Comparison of ENCODE assay signal across 20 cellular contexts in genomic region chr3:136351905-136352304, GRCh38.
DNase-seq lines count a peak whose midpoint lies in the region; ATAC-seq and TF ChIP-seq lines count a peak whose summit lies in the region.
"Had no signal": no experiment of that assay in that cellular context is flagged by ENCODE, and none has a peak within 500 bp of the region (broad histone marks: within the 10 kb centered on the region; RNA-seq: fewer than 3 reads in every experiment).

No MANE protein-coding gene starts in this region.

- peaks cover 20% of the 10 kb centered on the region for H3K4me1 Mint-ChIP-seq in activated T-helper 1 cell treated with anti-CD3 and anti-CD28 coated beads, Interleukin-12 subunit alpha, Interleukin-12 subunit beta, Interleukin-2, Interleukin-4 antibody, amounts not matched to agents 30 ng/mL and 10 ng/mL and 1 ng/mL, durations not matched to agents 14 hours and 24 hours and 36 hours (ENCODE audit: low read depth)

- no peaks in the 10 kb centered on the region for H3K9me2 ChIP-seq in PC-9 (ENCODE audit: insufficient read depth)

- H3K36me3 Mint-ChIP-seq in activated T-helper 1 cell treated with anti-CD3 and anti-CD28 coated beads, Interleukin-12 subunit alpha, Interleukin-12 subunit beta, Interleukin-2, Interleukin-4 antibody, amounts not matched to agents 30 ng/mL and 10 ng/mL and 1 ng/mL, durations not matched to agents 14 hours and 24 hours and 36 hours (ENCODE audit: low read depth) = peaks cover 27% of the 10 kb centered on the region

- no peaks in the 10 kb centered on the region for H3K27me3 Mint-ChIP-seq in activated T-helper 1 cell treated with anti-CD3 and anti-CD28 coated beads, Interleukin-12 subunit alpha, Interleukin-12 subunit beta, Interleukin-2, Interleukin-4 antibody, amounts not matched to agents 30 ng/mL and 10 ng/mL and 1 ng/mL, durations not matched to agents 14 hours and 24 hours and 36 hours (ENCODE audit: insufficient read depth)
- H3K27me3 Mint-ChIP-seq: activated T-helper 17 cell treated with anti-CD3 and anti-CD28 coated beads, Interleukin-2, amount 50 U/mL, for 72 hours; memory B cell had no signal

- TF ChIP-seq CTCF in left ventricle myocardium inferior (IDR thresholded peaks at IDR 0.05; ENCODE audit: borderline replicate concordance) (peak; percentile 19), PC-9 (conservative IDR thresholded peaks at IDR 0.05) (peak; percentile 43), fibroblast of mammary gland (conservative IDR thresholded peaks at IDR 0.05; ENCODE audit: control insufficient read depth, insufficient read depth, low read depth, low read length) (peak; percentile 21)

- no peaks in the 10 kb centered on the region for H3K79me2 ChIP-seq in PC-9 (ENCODE audit: low read depth)

- H3K4me3 Mint-ChIP-seq in activated T-helper 1 cell treated with anti-CD3 and anti-CD28 coated beads, Interleukin-12 subunit alpha, Interleukin-12 subunit beta, Interleukin-2, Interleukin-4 antibody, amounts not matched to agents 30 ng/mL and 10 ng/mL and 1 ng/mL, durations not matched to agents 14 hours and 24 hours and 36 hours = no peak overlapping the region
- H3K4me3 Mint-ChIP-seq: activated T-helper 17 cell treated with anti-CD3 and anti-CD28 coated beads, Interleukin-2, amount 50 U/mL, for 72 hours; memory B cell had no signal

- H3K36me3 ChIP-seq in left ventricle myocardium inferior = peaks cover 27% of the 10 kb centered on the region
- H3K36me3 ChIP-seq in PC-9 (ENCODE audit: low read depth) = peaks cover 5% of the 10 kb centered on the region; the same call in 1 of the 2 replicates
- H3K36me3 ChIP-seq: ovary had no signal

- peaks cover 22% of the 10 kb centered on the region for H3K4me1 ChIP-seq in left ventricle myocardium inferior
- H3K4me1 ChIP-seq in PC-9 (replicated peaks; ENCODE audit: insufficient read depth) = peaks cover 14% of the 10 kb centered on the region

- DNase-seq in left ventricle myocardium inferior (no peak), left ventricle myocardium superior (no peak), PC-9 (no peak), fibroblast of mammary gland (ENCODE audit: low read depth) (no peak)
- DNase-seq in activated T-helper 1 cell treated with anti-CD3 and anti-CD28 coated beads, Interleukin-12 subunit alpha, Interleukin-12 subunit beta, Interleukin-2, Interleukin-4 antibody, amounts not matched to agents 30 ng/mL and 10 ng/mL and 1 ng/mL, durations not matched to agents 14 hours and 24 hours and 36 hours (ENCODE audit: low spot score) = no peak
- DNase-seq: activated CD4-positive, alpha-beta T cell treated with anti-CD3 and anti-CD28 coated beads, Interleukin-2, amount 50 U/mL, for 1 hour; anterior cingulate cortex; foreskin melanocyte; NCI-H1930; NCI-H524 treated with DMSO at 0.1 percent for 48 hours; ovary; stimulated activated naive CD8-positive, alpha-beta T cell treated with anti-CD3 and anti-CD28 coated beads, Interleukin-15, Interleukin-2, amounts not matched to agents 100 U/mL and 50 U/mL, for 24 hours; T1000 had no signal

- no peak for ATAC-seq in left ventricle myocardium superior
- ATAC-seq in HG02973 (IDR thresholded peaks at IDR 0.05; ENCODE audit: unreplicated experiment) = no peak
- ATAC-seq in HG02642 (IDR thresholded peaks at IDR 0.05; ENCODE audit: poor library complexity, unreplicated experiment) = no peak
- no peak for ATAC-seq in GM19467 (IDR thresholded peaks at IDR 0.05; ENCODE audit: unreplicated experiment)
- ATAC-seq: activated T-helper 17 cell treated with anti-CD3 and anti-CD28 coated beads, Interleukin-2, amount 50 U/mL, for 72 hours; stimulated activated naive CD8-positive, alpha-beta T cell treated with anti-CD3 and anti-CD28 coated beads, Interleukin-15, Interleukin-2, amounts not matched to agents 100 U/mL and 50 U/mL, for 24 hours had no signal

- peaks cover 13% of the 10 kb centered on the region for H3K9me3 Mint-ChIP-seq in activated T-helper 1 cell treated with anti-CD3 and anti-CD28 coated beads, Interleukin-12 subunit alpha, Interleukin-12 subunit beta, Interleukin-2, Interleukin-4 antibody, amounts not matched to agents 30 ng/mL and 10 ng/mL and 1 ng/mL, durations not matched to agents 14 hours and 24 hours and 36 hours
- H3K9me3 Mint-ChIP-seq: activated T-helper 17 cell treated with anti-CD3 and anti-CD28 coated beads, Interleukin-2, amount 50 U/mL, for 72 hours had no signal

- no peak overlapping the region for H3K4me2 ChIP-seq in PC-9

- peaks cover 13% of the 10 kb centered on the region for H3K9me3 ChIP-seq in left ventricle myocardium inferior (replicated peaks)
- no peaks in the 10 kb centered on the region for H3K9me3 ChIP-seq in PC-9 (ENCODE audit: insufficient read depth, low read depth)
- H3K9me3 ChIP-seq: ovary had no signal

- H3K27ac ChIP-seq in left ventricle myocardium inferior (replicated peaks) (no peak overlapping the region), PC-9 (no peak overlapping the region)
- H3K27ac ChIP-seq: ovary, RWPE1, vagina had no signal

- no peak overlapping the region for H2AFZ ChIP-seq in PC-9

- POLR2A ChIA-PET in PC-9 (lab: Charles Lee; ENCODE audit: unreplicated experiment) = interaction anchor here (0.6 kb wide), 1 partner anchor 156 kb away, joined by 30 read pairs; the partner anchor contains the start of gene MSL2

- CTCF ChIA-PET in PC-9 (lab: Charles Lee) = interaction anchor here (0.6 to 1.8 kb wide), 3 partner anchors 46 to 400 kb away, joined by 3 to 8 read pairs (median 6); partner anchors contain the start of gene STAG1

- intact Hi-C loops in left ventricle myocardium inferior (cut with micrococcal nuclease) = no loop called here
- intact Hi-C loops in left ventricle myocardium superior (cut with micrococcal nuclease) = no loop called here
- intact Hi-C loops in PC-9 (cut with micrococcal nuclease; ENCODE audit: unreplicated experiment) = loop anchor here (5.0 kb wide), 1 partner anchor 280 kb away; no protein-coding TSS in a partner anchor
- intact Hi-C loops in activated T-helper 1 cell treated with anti-CD3 and anti-CD28 coated beads, Interleukin-12 subunit alpha, Interleukin-12 subunit beta, Interleukin-2, Interleukin-4 antibody, amounts not matched to agents 30 ng/mL and 10 ng/mL and 1 ng/mL, durations not matched to agents 14 hours and 24 hours and 36 hours (cut with micrococcal nuclease) = loop anchor here (2.0 to 5.0 kb wide), 3 partner anchors 101 to 401 kb away; partner anchors contain the start of genes PCCB and STAG1

- 0 out of 2 replicates have a peak, but pooled peaks cover 2% of the 10 kb centered on the region for H4K20me1 ChIP-seq in PC-9 (ENCODE audit: insufficient read depth)

- BruUV-seq in PC-9 (replicated peaks; lab: Mats Ljungman, UMichigan) = no TSS peak

- no peak overlapping the region for H3K27ac Mint-ChIP-seq in activated T-helper 1 cell treated with anti-CD3 and anti-CD28 coated beads, Interleukin-12 subunit alpha, Interleukin-12 subunit beta, Interleukin-2, Interleukin-4 antibody, amounts not matched to agents 30 ng/mL and 10 ng/mL and 1 ng/mL, durations not matched to agents 14 hours and 24 hours and 36 hours
- H3K27ac Mint-ChIP-seq: activated T-helper 17 cell treated with anti-CD3 and anti-CD28 coated beads, Interleukin-2, amount 50 U/mL, for 72 hours; memory B cell had no signal

- H3K4me3 ChIP-seq in left ventricle myocardium inferior (no peak overlapping the region), PC-9 (no peak overlapping the region), fibroblast of mammary gland (ENCODE audit: control insufficient read depth, low read depth, low read length) (no peak overlapping the region)
- H3K4me3 ChIP-seq: ovary, vagina had no signal

- H3K27me3 ChIP-seq in left ventricle myocardium inferior (ENCODE audit: low read depth) (no peaks in the 10 kb centered on the region), PC-9 (ENCODE audit: insufficient read depth, low read depth) (no peaks in the 10 kb centered on the region)
- H3K27me3 ChIP-seq: ovary, vagina had no signal

- H3F3A ChIP-seq in PC-9 (ENCODE audit: insufficient read depth, low read depth) = peaks cover 12% of the 10 kb centered on the region; the same call in 1 of the 2 replicates

Comparison
In these comparisons a context has a peak if more than half of its experiments do, and no peak if none do; other contexts are left out.
1. intact Hi-C loops: an anchor here in PC-9 (5.0 kb wide) and activated T-helper 1 cell treated with anti-CD3 and anti-CD28 coated beads, Interleukin-12 subunit alpha, Interleukin-12 subunit beta, Interleukin-2, Interleukin-4 antibody, amounts not matched to agents 30 ng/mL and 10 ng/mL and 1 ng/mL, durations not matched to agents 14 hours and 24 hours and 36 hours (2.0 to 5.0 kb wide); none called in left ventricle myocardium inferior and left ventricle myocardium superior.